ENCODE assay signal across 1 cellular context in the genomic region with DNA sequence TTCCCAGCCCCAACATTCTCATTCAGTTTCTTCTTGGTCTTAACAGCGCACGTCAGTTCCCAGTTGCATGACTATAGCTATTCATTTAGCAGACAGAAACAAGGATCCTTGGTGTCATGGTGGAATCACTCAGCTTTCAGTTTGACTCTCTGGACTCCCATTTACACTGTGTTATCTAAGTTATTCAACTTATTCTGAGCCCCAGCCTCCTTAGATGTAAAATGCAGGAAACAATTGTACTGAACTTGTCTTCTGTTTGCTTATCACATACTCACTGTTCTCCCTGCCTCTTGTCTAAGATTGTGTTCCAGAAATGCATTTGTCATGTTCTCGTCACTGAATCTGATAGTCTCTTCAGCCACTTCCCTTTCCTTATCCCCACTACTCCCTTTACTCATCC.
TF ChIP-seq lines count a peak whose summit lies in the region.

No MANE protein-coding gene starts in this region.

TF ChIP-seq in WTC11, 78 proteins besides CTCF, POLR2A, EP300 and RAD21 (continued from another document):
- TF ChIP-seq, protein P1, sequence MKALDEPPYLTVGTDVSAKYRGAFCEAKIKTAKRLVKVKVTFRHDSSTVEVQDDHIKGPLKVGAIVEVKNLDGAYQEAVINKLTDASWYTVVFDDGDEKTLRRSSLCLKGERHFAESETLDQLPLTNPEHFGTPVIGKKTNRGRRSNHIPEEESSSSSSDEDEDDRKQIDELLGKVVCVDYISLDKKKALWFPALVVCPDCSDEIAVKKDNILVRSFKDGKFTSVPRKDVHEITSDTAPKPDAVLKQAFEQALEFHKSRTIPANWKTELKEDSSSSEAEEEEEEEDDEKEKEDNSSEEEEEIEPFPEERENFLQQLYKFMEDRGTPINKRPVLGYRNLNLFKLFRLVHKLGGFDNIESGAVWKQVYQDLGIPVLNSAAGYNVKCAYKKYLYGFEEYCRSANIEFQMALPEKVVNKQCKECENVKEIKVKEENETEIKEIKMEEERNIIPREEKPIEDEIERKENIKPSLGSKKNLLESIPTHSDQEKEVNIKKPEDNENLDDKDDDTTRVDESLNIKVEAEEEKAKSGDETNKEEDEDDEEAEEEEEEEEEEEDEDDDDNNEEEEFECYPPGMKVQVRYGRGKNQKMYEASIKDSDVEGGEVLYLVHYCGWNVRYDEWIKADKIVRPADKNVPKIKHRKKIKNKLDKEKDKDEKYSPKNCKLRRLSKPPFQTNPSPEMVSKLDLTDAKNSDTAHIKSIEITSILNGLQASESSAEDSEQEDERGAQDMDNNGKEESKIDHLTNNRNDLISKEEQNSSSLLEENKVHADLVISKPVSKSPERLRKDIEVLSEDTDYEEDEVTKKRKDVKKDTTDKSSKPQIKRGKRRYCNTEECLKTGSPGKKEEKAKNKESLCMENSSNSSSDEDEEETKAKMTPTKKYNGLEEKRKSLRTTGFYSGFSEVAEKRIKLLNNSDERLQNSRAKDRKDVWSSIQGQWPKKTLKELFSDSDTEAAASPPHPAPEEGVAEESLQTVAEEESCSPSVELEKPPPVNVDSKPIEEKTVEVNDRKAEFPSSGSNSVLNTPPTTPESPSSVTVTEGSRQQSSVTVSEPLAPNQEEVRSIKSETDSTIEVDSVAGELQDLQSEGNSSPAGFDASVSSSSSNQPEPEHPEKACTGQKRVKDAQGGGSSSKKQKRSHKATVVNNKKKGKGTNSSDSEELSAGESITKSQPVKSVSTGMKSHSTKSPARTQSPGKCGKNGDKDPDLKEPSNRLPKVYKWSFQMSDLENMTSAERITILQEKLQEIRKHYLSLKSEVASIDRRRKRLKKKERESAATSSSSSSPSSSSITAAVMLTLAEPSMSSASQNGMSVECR (CRISPR knock-in tag; IDR thresholded peaks at IDR 0.05; ENCODE audit: borderline replicate concordance) = no peak
- TF ChIP-seq, protein P2, sequence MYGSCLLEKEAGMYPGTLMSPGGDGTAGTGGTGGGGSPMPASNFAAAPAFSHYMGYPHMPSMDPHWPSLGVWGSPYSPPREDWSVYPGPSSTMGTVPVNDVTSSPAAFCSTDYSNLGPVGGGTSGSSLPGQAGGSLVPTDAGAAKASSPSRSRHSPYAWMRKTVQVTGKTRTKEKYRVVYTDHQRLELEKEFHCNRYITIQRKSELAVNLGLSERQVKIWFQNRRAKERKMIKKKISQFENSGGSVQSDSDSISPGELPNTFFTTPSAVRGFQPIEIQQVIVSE (CRISPR knock-in tag; IDR thresholded peaks at IDR 0.05; ENCODE audit: borderline replicate concordance) = no peak
- no peak for TF ChIP-seq ZNF396 (CRISPR knock-in tag; IDR thresholded peaks at IDR 0.05; ENCODE audit: borderline replicate concordance)
